In genomic region chr10:100433253-100434240, GRCh38 we compare ENCODE assay signal across 8 cellular contexts. TPM values are rescaled to one million over a fixed set of nuclear protein-coding genes. Genes with fewer than 3 reads are reported as not detected.
DNase-seq lines count a peak whose midpoint lies in the region; ATAC-seq and TF ChIP-seq lines count a peak whose summit lies in the region.

No MANE protein-coding gene starts in this region.

- no peaks in the 10 kb centered on the region for H3K36me3 ChIP-seq in liver (ENCODE audit: control insufficient read depth in 4 of 4, insufficient read depth in 3 of 4, low read depth in 1 of 4, low read length in 3 of 4)

- no peak overlapping the region for H3K27ac ChIP-seq in coronary artery
- H3K27ac ChIP-seq in liver (ENCODE audit: low read depth in 1 of 2, low read length in 2 of 2), result no peak overlapping the region

- no peaks in the 10 kb centered on the region for H3K27me3 ChIP-seq in liver (ENCODE audit: control insufficient read depth in 4 of 4, insufficient read depth in 4 of 4, low read length in 3 of 4)

- ATAC-seq in GM19043 (IDR thresholded peaks at IDR 0.05; ENCODE audit: low read depth, unreplicated experiment) (peak; percentile 79), HG03575 (IDR thresholded peaks at IDR 0.05; ENCODE audit: extremely low read depth, insufficient number of reproducible peaks, low FRiP score, unreplicated experiment) (peak; percentile 73)

- H3K9ac ChIP-seq in liver (ENCODE audit: low read depth in 1 of 2, low read length in 2 of 2), result no peak overlapping the region

- DNase-seq in AG08395 (ENCODE audit: low spot score) (peak; percentile 86), NCI-H748 (lab: John Stamatoyannopoulos, UW; ENCODE audit: unreplicated experiment) (peak; percentile 92), coronary artery (ENCODE audit: low spot score) (peak; percentile 84)
- peak; percentile 98 for DNase-seq in activated CD4-positive, alpha-beta T cell treated with anti-CD3 and anti-CD28 coated beads for 48 hours
- peak; percentile 89 to 97 (median 96) for DNase-seq in stimulated activated CD4-positive, alpha-beta T cell treated with anti-CD3 and anti-CD28 coated beads, TNF-alpha, amount 100 ng/mL, for 24 hours (ENCODE audit: low read depth in 3 of 3)

- H3K4me3 ChIP-seq in coronary artery (no peak overlapping the region), liver (ENCODE audit: low read depth in 1 of 3, low read length in 3 of 3) (no peak overlapping the region)

- no peaks in the 10 kb centered on the region for H3K4me1 ChIP-seq in liver (ENCODE audit: control insufficient read depth in 4 of 4, insufficient read depth in 4 of 4, low read length in 3 of 4)

- TF ChIP-seq CTCF in coronary artery (IDR thresholded peaks at IDR 0.05) (peak; percentile 93), liver (IDR thresholded peaks at IDR 0.05; ENCODE audit: low read depth, low read length, missing input control) (peak; percentile 100)

- 25% methylated on average over 13 of the region's 13 CpGs for WGBS in liver

- peak; percentile 100 for TF ChIP-seq RAD21 in liver (IDR thresholded peaks at IDR 0.05)

- no peaks in the 10 kb centered on the region for H3K9me3 ChIP-seq in liver (ENCODE audit: control insufficient read depth in 4 of 4, low read length in 3 of 4)

TF ChIP-seq in liver, 16 proteins besides CTCF, POLR2A, EP300 and RAD21:
- TF ChIP-seq FOXA1 (IDR thresholded peaks at IDR 0.05) (peak; percentile 42), TAF1 (conservative IDR thresholded peaks at IDR 0.05) (no peak), NR2F2 (IDR thresholded peaks at IDR 0.05) (peak; percentile 14), HNF4A (conservative IDR thresholded peaks at IDR 0.05) (peak in 1 of 2 donors; percentile 19), MAX (IDR thresholded peaks at IDR 0.05) (no peak), RXRA (IDR thresholded peaks at IDR 0.05) (peak; percentile 20 to 62)

RNA-seq across cellular contexts. Expression of gene WNT8B, which starts 29.3 kb away (rescaled TPM):
- total RNA-seq in liver, result not detected
- not detected for polyA plus RNA-seq in liver
